In the genomic region with DNA sequence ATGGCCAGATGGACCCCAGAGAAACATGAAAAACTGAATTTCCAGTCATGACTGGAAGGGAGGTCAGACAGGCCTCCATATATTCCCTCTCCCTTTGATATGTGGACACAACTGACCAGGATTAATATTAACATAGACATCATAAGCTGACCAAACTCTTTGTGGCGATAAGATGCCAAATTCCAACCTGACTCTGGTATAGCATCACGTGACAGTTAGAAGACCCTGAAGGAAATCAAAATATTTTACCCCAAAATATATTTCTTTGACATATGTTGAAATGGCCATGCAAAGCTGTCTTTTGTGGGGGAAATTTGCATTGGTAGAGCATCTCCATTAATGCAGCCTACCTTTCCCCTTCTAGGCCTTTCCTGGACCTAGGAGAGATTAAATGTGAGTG, we compare ENCODE assay signal across 21 cellular contexts. TPM values are rescaled to one million over a fixed set of nuclear protein-coding genes. Genes with fewer than 3 reads are reported as not detected.
"Had no signal": no experiment of that assay in that cellular context is flagged by ENCODE, and none has a peak within 500 bp of the region (broad histone marks: within the 10 kb centered on the region; RNA-seq: fewer than 3 reads in every experiment).

No MANE protein-coding gene starts in this region.

- ATAC-seq: gastrocnemius medialis; heart right ventricle; left lobe of liver; mucosa of descending colon; naive thymus-derived CD8-positive, alpha-beta T cell; psoas muscle; sciatic nerve had no signal

- H3K36me3 ChIP-seq: esophagus muscularis mucosa, gastrocnemius medialis, heart right ventricle, thyroid gland, upper lobe of left lung, uterus had no signal

- H3K4me1 Mint-ChIP-seq: naive thymus-derived CD8-positive, alpha-beta T cell had no signal

- DNase-seq: effector memory CD4-positive, alpha-beta T cell; gastrocnemius medialis; heart right ventricle; hypothalamus; islet precursor cell; mammary epithelial cell; mucosa of descending colon; naive thymus-derived CD8-positive, alpha-beta T cell; occipital lobe; psoas muscle; retina; stimulated activated CD4-positive, alpha-beta T cell treated with anti-CD3 and anti-CD28 coated beads, Interleukin-2, amount 100 ng/mL, for 24 hours; stimulated activated naive CD4-positive, alpha-beta T cell; thyroid gland; upper lobe of left lung; uterus had no signal

- H3K9me3 ChIP-seq: esophagus muscularis mucosa, gastrocnemius medialis, heart right ventricle, mucosa of descending colon, psoas muscle, thyroid gland, upper lobe of left lung, uterus had no signal

- H3K4me3 ChIP-seq: esophagus muscularis mucosa, gastrocnemius medialis, heart right ventricle, mucosa of descending colon, psoas muscle, thyroid gland, upper lobe of left lung, uterus had no signal

- H2AFZ ChIP-seq: parathyroid adenoma had no signal

- H3K27ac Mint-ChIP-seq: naive thymus-derived CD8-positive, alpha-beta T cell had no signal

- H3K9me3 Mint-ChIP-seq: naive thymus-derived CD8-positive, alpha-beta T cell had no signal

- H3K4me1 ChIP-seq: gastrocnemius medialis, parathyroid adenoma, psoas muscle, upper lobe of left lung had no signal

- H3K27me3 ChIP-seq: esophagus muscularis mucosa, gastrocnemius medialis, heart right ventricle, thyroid gland, upper lobe of left lung, uterus had no signal

- H3K27ac ChIP-seq: epithelial cell of prostate, gastrocnemius medialis, heart right ventricle, parathyroid adenoma, psoas muscle, upper lobe of left lung, uterus had no signal

- H3K9ac ChIP-seq: parathyroid adenoma had no signal

- H3K4me3 Mint-ChIP-seq: naive thymus-derived CD8-positive, alpha-beta T cell had no signal

- H3K36me3 Mint-ChIP-seq: naive thymus-derived CD8-positive, alpha-beta T cell had no signal

- H3K27me3 Mint-ChIP-seq: naive thymus-derived CD8-positive, alpha-beta T cell had no signal

- H3K79me2 ChIP-seq: parathyroid adenoma had no signal

RNA-seq across cellular contexts. Expression of gene ST6GAL2, which starts 36.7 kb away (rescaled TPM):
- total RNA-seq: gastrocnemius medialis; naive thymus-derived CD8-positive, alpha-beta T cell; sciatic nerve had no signal
